ENCODE assay signal across 22 cellular contexts in genomic region chr1:171500304-171500703, GRCh38.
"Had no signal": no experiment of that assay in that cellular context is flagged by ENCODE, and none has a peak within 500 bp of the region (broad histone marks: within the 10 kb centered on the region; RNA-seq: fewer than 3 reads in every experiment).

No MANE protein-coding gene starts in this region.

- H3K27ac Mint-ChIP-seq: activated CD4-positive, alpha-beta T cell treated with anti-CD3 and anti-CD28 coated beads, Interleukin-2, amount 10 ng/mL, durations not matched to agents 24 days and 14 days; activated T-helper 2 cell treated with anti-CD3 and anti-CD28 coated beads, Interferon-gamma antibody, Interleukin-2, Interleukin-4, amounts not matched to agents 10 μg/mL and 5 μg/mL and 100 μg/mL, durations not matched to agents 14 hours and 24 hours and 36 hours; dendritic cell treated with granulocyte-macrophage colony-stimulating factor and Interleukin-4, amounts not matched to agents 40 ng/mL and 50 ng/mL, for 4 days had no signal

- H3K9me3 Mint-ChIP-seq: activated T-helper 2 cell treated with anti-CD3 and anti-CD28 coated beads, Interferon-gamma antibody, Interleukin-2, Interleukin-4, amounts not matched to agents 10 μg/mL and 5 μg/mL and 100 μg/mL, durations not matched to agents 14 hours and 24 hours and 36 hours; dendritic cell treated with granulocyte-macrophage colony-stimulating factor and Interleukin-4, amounts not matched to agents 40 ng/mL and 50 ng/mL, for 4 days; naive B cell had no signal

- H3K9me3 ChIP-seq: gastrocnemius medialis, heart left ventricle, left ventricle myocardium inferior, mucosa of descending colon, pancreas, right lobe of liver, testis, upper lobe of left lung had no signal

- H3K27ac ChIP-seq: gastrocnemius medialis, heart left ventricle, left ventricle myocardium inferior, pancreas, right lobe of liver, testis, upper lobe of left lung had no signal

- DNase-seq: activated CD4-positive, alpha-beta T cell treated with anti-CD3 and anti-CD28 coated beads, Interleukin-2, amount 10 ng/mL, durations not matched to agents 24 days and 14 days; activated naive CD4-positive, alpha-beta T cell treated with Interleukin-2 at 50 U/mL for 16 hours; aorta; effector CD8-positive, alpha-beta T cell; gastrocnemius medialis; heart left ventricle; kidney glomerular epithelial cell; left ventricle myocardium inferior; mesenchymal stem cell; mucosa of descending colon; naive B cell; pancreas; right lobe of liver; small intestine; stimulated activated CD4-positive, alpha-beta T cell treated with anti-CD3 and anti-CD28 coated beads, Interleukin-15, amount 100 ng/mL, for 24 hours; stimulated activated CD4-positive, alpha-beta T cell treated with anti-CD3 and anti-CD28 coated beads, Interleukin-2, amount 100 ng/mL, for 48 hours; SW 1271; testis; upper lobe of left lung had no signal

- H3K36me3 ChIP-seq: gastrocnemius medialis, left ventricle myocardium inferior, pancreas, right lobe of liver had no signal

- H3K27me3 ChIP-seq: gastrocnemius medialis, heart left ventricle, pancreas, right lobe of liver, testis, upper lobe of left lung had no signal

- H3K27me3 Mint-ChIP-seq: activated CD4-positive, alpha-beta T cell treated with anti-CD3 and anti-CD28 coated beads, Interleukin-2, amount 10 ng/mL, durations not matched to agents 24 days and 14 days; dendritic cell treated with granulocyte-macrophage colony-stimulating factor and Interleukin-4, amounts not matched to agents 40 ng/mL and 50 ng/mL, for 4 days; naive B cell had no signal

- H3K4me3 Mint-ChIP-seq: activated CD4-positive, alpha-beta T cell treated with anti-CD3 and anti-CD28 coated beads, Interleukin-2, amount 10 ng/mL, durations not matched to agents 24 days and 14 days; dendritic cell treated with granulocyte-macrophage colony-stimulating factor and Interleukin-4, amounts not matched to agents 40 ng/mL and 50 ng/mL, for 4 days; WTC11 had no signal

- H3K4me3 ChIP-seq: gastrocnemius medialis, heart left ventricle, left ventricle myocardium inferior, mucosa of descending colon, pancreas, right lobe of liver, testis, upper lobe of left lung had no signal
